8 cellular contexts compared by ENCODE assay signal in genomic region chr12:62934799-62935674, GRCh38. TPM values are rescaled to one million over a fixed set of nuclear protein-coding genes. Genes with fewer than 3 reads are reported as not detected.
DNase-seq lines count a peak whose midpoint lies in the region; TF ChIP-seq lines count a peak whose summit lies in the region.

Gene PPM1H (minus strand): TSS chr12:62935150. CDS start chr12:62934736, 414 bp downstream.

- peak; percentile 25 for TF ChIP-seq CTCF in HFF-Myc (IDR thresholded peaks at IDR 0.05; ENCODE audit: low read depth, low read length, missing control alignments)

- DNase-seq in activated CD4-positive, alpha-beta T cell treated with anti-CD3 and anti-CD28 coated beads for 48 hours = peak; percentile 41
- DNase-seq in activated CD4-positive, alpha-beta T cell treated with anti-CD3 and anti-CD28 coated beads for 1 hour = no peak
- DNase-seq in HFF-Myc (ENCODE audit: extremely low read depth, low read depth) (no peak), M059J (ENCODE audit: low read depth) (peak; percentile 63), SJSA1 (ENCODE audit: low read depth in 1 of 2, low spot score in 2 of 2) (peak; percentile 69 to 70), caudate nucleus (lab: John Stamatoyannopoulos, UW) (peak in 59 of 61 donors; percentile 24 to 93 (median 73)), iris pigment epithelial cell (ENCODE audit: low read depth) (peak; percentile 31)

- H3K4me3 ChIP-seq in HFF-Myc (replicated peaks; ENCODE audit: low read depth, low read length) (peak within 1 kb of the TSS; percentile 52), SJSA1 (peak within 1 kb of the TSS; percentile 63), skeletal muscle tissue (ENCODE audit: low read length in 3 of 3) (peak within 1 kb of the TSS; percentile 72 to 83 (median 73))

- peaks cover 10% of the 10 kb centered on the region for H3K27me3 ChIP-seq in SJSA1 (replicated peaks)
- H3K27me3 ChIP-seq in skeletal muscle tissue (ENCODE audit: control insufficient read depth in 3 of 3, insufficient read depth in 3 of 3, low read length in 3 of 3) = peaks cover 0 to 4% (median 0%) of the 10 kb centered on the region in 3 donors

- peaks cover 20% of the 10 kb centered on the region for H3K4me1 ChIP-seq in SJSA1 (replicated peaks)
- peaks cover 9 to 21% (median 13%) of the 10 kb centered on the region in 3 donors for H3K4me1 ChIP-seq in skeletal muscle tissue (ENCODE audit: control insufficient read depth in 3 of 3, insufficient read depth in 3 of 3, low read length in 3 of 3)

- no peaks in the 10 kb centered on the region for H3K9me3 ChIP-seq in SJSA1 (replicated peaks)
- no peaks in the 10 kb centered on the region for H3K9me3 ChIP-seq in skeletal muscle tissue (ENCODE audit: control insufficient read depth in 3 of 3, low read length in 3 of 3)

- H3K27ac ChIP-seq in SJSA1 (no peak within 1 kb of the TSS), caudate nucleus (ENCODE audit: low read depth, low read length) (peak within 1 kb of the TSS; percentile 90), skeletal muscle tissue (ENCODE audit: low read depth, low read length) (no peak within 1 kb of the TSS)

- peak within 1 kb of the TSS; percentile 15 to 81 (median 75) for H3K9ac ChIP-seq in skeletal muscle tissue (ENCODE audit: low read depth in 1 of 3, low read length in 3 of 3)

- H3K36me3 ChIP-seq in SJSA1 (no peaks in the 10 kb centered on the region), skeletal muscle tissue (ENCODE audit: control insufficient read depth in 3 of 3, insufficient read depth in 3 of 3, low read length in 3 of 3) (no peaks in the 10 kb centered on the region)

RNA-seq across cellular contexts. Expression of gene PPM1H, which starts in this region (rescaled TPM):
- total RNA-seq in M059J (2014; rRNA removed; shearing (Covaris generic)) = 5.2 and 9.2 TPM in 2 replicates
- total RNA-seq in SJSA1 (2014; rRNA removed; shearing (Covaris generic)) = 8.5 and 9.6 TPM in 2 replicates
- total RNA-seq in skeletal muscle tissue = 4.2 TPM

Comparison
In these comparisons a context has a peak if more than half of its experiments do, and no peak if none do; other contexts are left out.
1. DNase-seq: peak in activated CD4-positive, alpha-beta T cell treated with anti-CD3 and anti-CD28 coated beads for 48 hours (single experiment), M059J (single experiment), SJSA1 (2 of 2), caudate nucleus (59 of 61) and iris pigment epithelial cell (single experiment); none in activated CD4-positive, alpha-beta T cell treated with anti-CD3 and anti-CD28 coated beads for 1 hour (single experiment) and HFF-Myc (single experiment).
2. Peak in every context shown above with its lines, with median percentiles within 50 percentile points of each other: H3K4me3 ChIP-seq.